ENCODE assay signal across 34 cellular contexts in genomic region chr20:33252460-33252859, GRCh38. TPM values are rescaled to one million over a fixed set of nuclear protein-coding genes. Genes with fewer than 3 reads are reported as not detected.
"Had no signal": no experiment of that assay in that cellular context is flagged by ENCODE, and none has a peak within 500 bp of the region (broad histone marks: within the 10 kb centered on the region; RNA-seq: fewer than 3 reads in every experiment).

No MANE protein-coding gene starts in this region.

- DNase-seq: colonic mucosa; cortex of kidney; effector CD8-positive, alpha-beta T cell; effector memory CD8-positive, alpha-beta T cell; erythroblast; esophagus squamous epithelium; foreskin fibroblast; foreskin melanocyte; gastrocnemius medialis; glutamatergic neuron; head of caudate nucleus; heart right ventricle; hippocampal formation; left cardiac atrium; left lung; left ventricle myocardium superior; lower lobe of right lung; mesenchymal stem cell; mucosa of descending colon; naive B cell had no signal

- H3K9me3 ChIP-seq: colonic mucosa, esophagus squamous epithelium, gastrocnemius medialis, left lung, lower lobe of right lung, mucosa of descending colon had no signal

- H3K27me3 ChIP-seq: colonic mucosa, left lung had no signal

- H3K27ac ChIP-seq: colonic mucosa, epithelial cell of prostate, esophagus squamous epithelium, gastrocnemius medialis, heart right ventricle, left lung, lower lobe of right lung had no signal

- H3K4me1 ChIP-seq: colonic mucosa, esophagus squamous epithelium, gastrocnemius medialis, heart right ventricle, left lung, lower lobe of right lung had no signal

- H3K4me3 ChIP-seq: colonic mucosa, esophagus squamous epithelium, gastrocnemius medialis, heart right ventricle, left lung, lower lobe of right lung, mucosa of descending colon had no signal

- H3K36me3 ChIP-seq: colonic mucosa, esophagus squamous epithelium, gastrocnemius medialis, heart right ventricle, left lung, lower lobe of right lung had no signal

- ATAC-seq: effector memory CD8-positive, alpha-beta T cell; esophagus mucosa; gastrocnemius medialis; heart right ventricle; left cardiac atrium; left lung; left ventricle myocardium superior; lower lobe of right lung; mucosa of descending colon had no signal

- FAIRE-seq: endometrium, islet of Langerhans, keratinocyte had no signal

RNA-seq across cellular contexts. Expression of gene BPIFA1, which starts 16.7 kb away (rescaled TPM):
- total RNA-seq: colonic mucosa, dermis microvascular lymphatic vessel endothelial cell, esophagus mucosa, esophagus squamous epithelium, gastrocnemius medialis, glomerular endothelial cell, heart right ventricle, kidney epithelial cell, left cardiac atrium, left ventricle myocardium superior, lower leg skin, lung microvascular endothelial cell, mesenteric fat pad, mesothelial cell of epicardium, mucosa of descending colon, myocyte had no signal
- polyA plus RNA-seq: heart right ventricle, keratinocyte had no signal

RNA-seq across cellular contexts. Expression of gene BPIFB1, which starts 30.6 kb away (rescaled TPM):
- total RNA-seq: dermis microvascular lymphatic vessel endothelial cell, gastrocnemius medialis, glomerular endothelial cell, heart right ventricle, kidney epithelial cell, left cardiac atrium, left ventricle myocardium superior, lower leg skin, lung microvascular endothelial cell, mesenteric fat pad, mesothelial cell of epicardium, mucosa of descending colon, myocyte had no signal
- polyA plus RNA-seq: keratinocyte had no signal

RNA-seq across cellular contexts. Expression of gene BPIFA3, which starts 35.3 kb away (rescaled TPM):
- total RNA-seq: colonic mucosa, dermis microvascular lymphatic vessel endothelial cell, endodermal cell, esophagus mucosa, esophagus squamous epithelium, gastrocnemius medialis, glomerular endothelial cell, heart right ventricle, kidney epithelial cell, left cardiac atrium, left lung, left ventricle myocardium superior, lower leg skin, lower lobe of right lung, lung microvascular endothelial cell, mesenteric fat pad, mesothelial cell of epicardium, mucosa of descending colon, myocyte had no signal
- polyA plus RNA-seq: heart right ventricle, keratinocyte had no signal
